ENCODE assay signal across 8 cellular contexts in genomic region chr17:58249270-58250133, GRCh38. TPM values are rescaled to one million over a fixed set of nuclear protein-coding genes. Genes with fewer than 3 reads are reported as not detected.
DNase-seq lines count a peak whose midpoint lies in the region; ATAC-seq, FAIRE-seq and TF ChIP-seq lines count a peak whose summit lies in the region.

No MANE protein-coding gene starts in this region.

- TF ChIP-seq EP300 in H1 (IDR thresholded peaks at IDR 0.05; ENCODE audit: borderline replicate concordance in 1 of 2, low read depth in 2 of 2, low read length in 2 of 2) = peak in 1 of 2 experiments; percentile 42; a peak in 1 of 3 replicates

- H2BK120ac ChIP-seq in H1 (replicated peaks; ENCODE audit: low read depth, low read length) (no peak overlapping the region), mesendoderm (ENCODE audit: low read depth, low read length) (no peak overlapping the region)

- no peak for TF ChIP-seq POLR2A in H1 (IDR thresholded peaks at IDR 0.05; ENCODE audit: control extremely low read depth in 1 of 2, low read depth in 2 of 2, low read length in 2 of 2)

- TF ChIP-seq RAD21 in H1 (IDR thresholded peaks at IDR 0.05 in 1 of 2, conservative IDR thresholded peaks at IDR 0.05 in 1 of 2; ENCODE audit: low read depth in 2 of 2, low read length in 2 of 2) = peak; percentile 63 to 66

- H3K9ac ChIP-seq in H1 (replicated peaks in 1 of 4; ENCODE audit: extremely low read depth in 1 of 4, low read depth in 3 of 4, low read length in 3 of 4) (peak overlapping the region in 3 of 4 experiments; percentile 38 to 46 (median 41); a peak in 2 of 7 replicates), mesendoderm (ENCODE audit: low read length) (peak overlapping the region; percentile 68)

- 12% methylated on average over 33 of the region's 57 CpGs; no CpG with 5 or more reads in 1 of the 2 experiments for WGBS in H1 (ENCODE audit: extremely low coverage in 1 of 2, insufficient coverage in 1 of 2, insufficient read length in 1 of 2, insufficient replicate concordance in 2 of 2, low coverage in 1 of 2, low lambda C conversion rate in 2 of 2, missing lambda C conversion rate in 1 of 2), 2 experiments
- no CpG with 5 or more reads among the region's 57 CpGs for WGBS in mesendoderm (ENCODE audit: extremely low coverage, insufficient coverage, low lambda C conversion rate)

- H3K4me2 ChIP-seq in H1 (ENCODE audit: insufficient read depth in 1 of 2, low read depth in 2 of 2, low read length in 2 of 2) (peak overlapping the region; percentile 71 to 96), mesendoderm (ENCODE audit: low read length) (peak overlapping the region; percentile 93)

- H3K79me1 ChIP-seq in H1 (ENCODE audit: low read depth, low read length) = no peaks in the 10 kb centered on the region
- no peaks in the 10 kb centered on the region for H3K79me1 ChIP-seq in mesendoderm (ENCODE audit: low read length)

- H3K4ac ChIP-seq in H1 (replicated peaks; ENCODE audit: insufficient read length, low read depth, low read length) = no peak overlapping the region
- H3K4ac ChIP-seq in mesendoderm (ENCODE audit: low read depth, low read length) = no peak overlapping the region

- H2AK5ac ChIP-seq in H1 (ENCODE audit: low read depth, low read length) (no peak overlapping the region), mesendoderm (ENCODE audit: low read length) (no peak overlapping the region)

- peaks cover 5% of the 10 kb centered on the region; the same call in 1 of the 2 replicates for H3K23me2 ChIP-seq in H1 (ENCODE audit: low read depth, low read length)

- H2BK20ac ChIP-seq in H1 (ENCODE audit: low read length) = no peak overlapping the region

- CTCF ChIA-PET in H1 (lab: Charles Lee; ENCODE audit: partially characterized antibody) = interaction anchor here (0.6 to 5.4 kb wide), 41 partner anchors 8 to 1090 kb away, joined by 3 to 55 read pairs (median 3); partner anchors contain the start of genes LPO and MPO

- no peaks in the 10 kb centered on the region for H3K79me2 ChIP-seq in H1 (ENCODE audit: control insufficient read depth in 1 of 2, insufficient read depth in 2 of 2, low read length in 2 of 2)
- no peaks in the 10 kb centered on the region for H3K79me2 ChIP-seq in mesendoderm (ENCODE audit: control insufficient read depth, insufficient read depth, low read length)

- TF ChIP-seq CTCF in H1 (IDR thresholded peaks at IDR 0.05; ENCODE audit: control extremely low read depth in 1 of 3, insufficient read depth in 1 of 3, low read depth in 1 of 3, low read length in 3 of 3) = peak; percentile 85 to 88 (median 86)

- H4K5ac ChIP-seq in H1 (ENCODE audit: insufficient read length, low read depth, low read length) (no peak overlapping the region), mesendoderm (ENCODE audit: low read length) (no peak overlapping the region)

- H3K4me3 ChIP-seq in H1 (ENCODE audit: extremely low read depth in 1 of 4, insufficient read depth in 2 of 4, low read depth in 3 of 4, low read length in 4 of 4) (peak overlapping the region; percentile 28 to 56 (median 36); a peak in 7 of 8 replicates), mesendoderm (ENCODE audit: low read length) (no peak overlapping the region)

- H3K14ac ChIP-seq in H1 (ENCODE audit: insufficient read length) = no peak overlapping the region

- POLR2A ChIA-PET in H1 (lab: Charles Lee; ENCODE audit: partially characterized antibody) = interaction anchor here (0.6 to 1.3 kb wide), 5 partner anchors 12 to 94 kb away, joined by 3 to 6 read pairs (median 3); no protein-coding TSS in a partner anchor

- peak overlapping the region; percentile 94; the same call in 1 of the 2 replicates for H2BK12ac ChIP-seq in H1 (ENCODE audit: low read depth, low read length)

- H3K27me3 ChIP-seq in H1 (replicated peaks in 1 of 4; ENCODE audit: control insufficient read depth in 3 of 4, extremely low read depth in 1 of 4, insufficient read depth in 3 of 4, low read length in 3 of 4) (peaks cover 36 to 70% (median 49%) of the 10 kb centered on the region in 4 experiments), mesendoderm (ENCODE audit: insufficient read depth, low read length, poor library complexity) (peaks cover 20% of the 10 kb centered on the region)

- peak; percentile 65 for ATAC-seq in HG02981 (IDR thresholded peaks at IDR 0.05; ENCODE audit: unreplicated experiment)
- ATAC-seq in HG03565 (IDR thresholded peaks at IDR 0.05; ENCODE audit: unreplicated experiment) = no peak

- no peaks in the 10 kb centered on the region for H4K20me1 ChIP-seq in H1 (replicated peaks in 1 of 2; ENCODE audit: control insufficient read depth in 1 of 2, insufficient read depth in 2 of 2, low read length in 2 of 2)

- H3K56ac ChIP-seq in H1 (replicated peaks; ENCODE audit: insufficient read length, low read depth, low read length) (no peak overlapping the region), mesendoderm (ENCODE audit: low read length) (peak overlapping the region; percentile 87)

- H2BK15ac ChIP-seq in H1 (ENCODE audit: low read length) = peak overlapping the region; percentile 88; the same call in 1 of the 2 replicates
- H2BK15ac ChIP-seq in mesendoderm (replicated peaks; ENCODE audit: low read depth) = no peak overlapping the region

- H3K23ac ChIP-seq in H1 (ENCODE audit: insufficient read length) (no peak overlapping the region), mesendoderm (ENCODE audit: low read length) (peak overlapping the region; percentile 45)

- peaks cover 8% of the 10 kb centered on the region in 2 experiments; a peak in 3 of 4 replicates for H3K9me3 ChIP-seq in H1 (ENCODE audit: insufficient read depth in 2 of 2, low read depth in 1 of 2, low read length in 1 of 2)

- no peak for FAIRE-seq in H1 (lab: Jason Lieb, UNC)

- peak overlapping the region; percentile 75; the same call in 1 of the 2 replicates for H4K8ac ChIP-seq in H1 (ENCODE audit: extremely low read depth, insufficient read depth, low read length)
- no peak overlapping the region for H4K8ac ChIP-seq in mesendoderm (ENCODE audit: low read depth, low read length)

- H4K91ac ChIP-seq in H1 (replicated peaks; ENCODE audit: insufficient read length, low read length) = peak overlapping the region; percentile 52

- H3K36me3 ChIP-seq in H1 (ENCODE audit: control insufficient read depth in 2 of 4, insufficient read depth in 4 of 4, low read length in 3 of 4) (no peaks in the 10 kb centered on the region), mesendoderm (ENCODE audit: control insufficient read depth, insufficient read depth, low read length) (no peaks in the 10 kb centered on the region)

- H3K4me1 ChIP-seq in H1 (replicated peaks in 1 of 4; ENCODE audit: control insufficient read depth in 3 of 4, insufficient read depth in 4 of 4, low read length in 3 of 4) (peaks cover 0 to 4% (median 1%) of the 10 kb centered on the region in 4 experiments; a peak in 4 of 7 replicates), mesendoderm (ENCODE audit: control insufficient read depth, low read depth, low read length) (no peaks in the 10 kb centered on the region)

- peak; percentile 61 for DNase-seq in Daoy (ENCODE audit: low read depth)
- DNase-seq in NCI-H510A (lab: John Stamatoyannopoulos, UW) = peak; percentile 23
- peak; percentile 94 for DNase-seq in activated CD8-positive, alpha-beta memory T cell treated with anti-CD3 and anti-CD28 coated beads for 24 hours
- DNase-seq in H1 (ENCODE audit: low read depth in 1 of 2, low spot score in 2 of 2) = peak in 1 of 2 experiments; percentile 93
- DNase-seq in mesendoderm = peak; percentile 71
- peak; percentile 65 for DNase-seq in stimulated activated CD8-positive, alpha-beta memory T cell treated with anti-CD3 and anti-CD28 coated beads, Interleukin-12 subunit alpha, Interleukin-12 subunit beta, amount 100 ng/mL, for 4 hours (ENCODE audit: low read depth)

- no peak overlapping the region for H3K27ac ChIP-seq in H1 (ENCODE audit: low read depth, low read length)
- no peak overlapping the region for H3K27ac ChIP-seq in mesendoderm (ENCODE audit: low read depth, low read length)

- H2AFZ ChIP-seq in H1 (ENCODE audit: low read length) = peak overlapping the region; percentile 65

- H3K18ac ChIP-seq in H1 (ENCODE audit: extremely low read depth, low read length) (no peak overlapping the region; the same call in none of the 2 replicates), mesendoderm (ENCODE audit: low read length) (no peak overlapping the region)

- H2BK5ac ChIP-seq in H1 (ENCODE audit: low read depth, low read length) (no peak overlapping the region; the same call in 1 of the 2 replicates), mesendoderm (ENCODE audit: low read length) (no peak overlapping the region)

RNA-seq across cellular contexts. Expression of gene LPO, which starts 11.1 kb away (rescaled TPM):
- total RNA-seq in Daoy (2014; rRNA removed; shearing (Covaris generic)) = 0.06 TPM in 1 of 2 replicates, not detected in the other
- 0.44 and 0.52 TPM in 2 replicates for total RNA-seq in H1 (2021; fragmentation: NEBNext Ultra II Directional; extraction: Animal tissue kit (Norgen Biotek cat#: 25700))
- polyA plus RNA-seq in H1 (2011; rRNA removed) = 0.38 and 0.46 TPM in 2 replicates
- 0.40 TPM for polyA plus RNA-seq in H1 (2011; cell fraction: cytosol; rRNA removed)
- polyA plus RNA-seq in H1 (2011; cell fraction: nucleus; rRNA removed) = 0.23 TPM
- polyA plus RNA-seq in H1 (2012, experiment 1 of 2) = 0.17 to 0.61 TPM (median 0.40 TPM) in 4 replicates
- 0.17 TPM for polyA plus RNA-seq in H1 (2012, experiment 2 of 2)
- polyA plus RNA-seq in H1 (2013, experiment 1 of 2) = 0.20 TPM
- 0.26 TPM for polyA plus RNA-seq in H1 (2013, experiment 2 of 2)
- polyA minus RNA-seq in H1 (2011; rRNA and poly(A)+ RNA removed) = 0.51 and 0.85 TPM in 2 replicates
- not detected for polyA minus RNA-seq in H1 (2011; cell fraction: cytosol; rRNA and poly(A)+ RNA removed)
- not detected for polyA minus RNA-seq in H1 (2011; cell fraction: nucleus; rRNA and poly(A)+ RNA removed)
- 0.08 TPM for polyA plus RNA-seq in mesendoderm (2013, experiment 1 of 2)
- 0.15 TPM for polyA plus RNA-seq in mesendoderm (2013, experiment 2 of 2)

RNA-seq across cellular contexts. Expression of gene MKS1, which starts 30.4 kb away (rescaled TPM):
- total RNA-seq in Daoy (2014; rRNA removed; shearing (Covaris generic)) = 3.3 and 16.3 TPM in 2 replicates
- 20.6 and 21.7 TPM in 2 replicates for total RNA-seq in H1 (2021; fragmentation: NEBNext Ultra II Directional; extraction: Animal tissue kit (Norgen Biotek cat#: 25700))
- polyA plus RNA-seq in H1 (2011; rRNA removed) = 12.0 and 15.3 TPM in 2 replicates
- 17.6 TPM for polyA plus RNA-seq in H1 (2011; cell fraction: cytosol; rRNA removed)
- 41.4 TPM for polyA plus RNA-seq in H1 (2011; cell fraction: nucleus; rRNA removed)
- polyA plus RNA-seq in H1 (2012, experiment 1 of 2) = 16.1 to 23.2 TPM (median 20.2 TPM) in 4 replicates
- 12.0 TPM for polyA plus RNA-seq in H1 (2012, experiment 2 of 2)
- polyA plus RNA-seq in H1 (2013, experiment 1 of 2) = 10.9 TPM
- polyA plus RNA-seq in H1 (2013, experiment 2 of 2) = 10.2 TPM
- polyA minus RNA-seq in H1 (2011; rRNA and poly(A)+ RNA removed) = 16.0 and 19.4 TPM in 2 replicates
- polyA minus RNA-seq in H1 (2011; cell fraction: cytosol; rRNA and poly(A)+ RNA removed) = 10.9 TPM
- 24.7 TPM for polyA minus RNA-seq in H1 (2011; cell fraction: nucleus; rRNA and poly(A)+ RNA removed)
- 8.1 TPM for polyA plus RNA-seq in mesendoderm (2013, experiment 1 of 2)
- 9.0 TPM for polyA plus RNA-seq in mesendoderm (2013, experiment 2 of 2)

RNA-seq across cellular contexts. Expression of gene MPO, which starts 31.2 kb away (rescaled TPM):
- total RNA-seq in Daoy (2014; rRNA removed; shearing (Covaris generic)) = not detected in 2 replicates
- 0.74 TPM in 1 of 2 replicates, not detected in the other for total RNA-seq in H1 (2021; fragmentation: NEBNext Ultra II Directional; extraction: Animal tissue kit (Norgen Biotek cat#: 25700))
- polyA plus RNA-seq in H1 (2011; rRNA removed) = 0.06 and 0.13 TPM in 2 replicates
- 0.08 TPM for polyA plus RNA-seq in H1 (2011; cell fraction: cytosol; rRNA removed)
- polyA plus RNA-seq in H1 (2011; cell fraction: nucleus; rRNA removed) = 0.61 TPM
- polyA plus RNA-seq in H1 (2012, experiment 1 of 2) = not detected in 4 replicates
- polyA plus RNA-seq in H1 (2012, experiment 2 of 2) = 0.04 TPM
- 0.04 TPM for polyA plus RNA-seq in H1 (2013, experiment 1 of 2)
- polyA plus RNA-seq in H1 (2013, experiment 2 of 2) = 0.09 TPM
- not detected in 2 replicates for polyA minus RNA-seq in H1 (2011; rRNA and poly(A)+ RNA removed)
- polyA minus RNA-seq in H1 (2011; cell fraction: cytosol; rRNA and poly(A)+ RNA removed) = not detected
- polyA minus RNA-seq in H1 (2011; cell fraction: nucleus; rRNA and poly(A)+ RNA removed) = not detected
- 0.03 TPM for polyA plus RNA-seq in mesendoderm (2013, experiment 1 of 2)
- 0.08 TPM for polyA plus RNA-seq in mesendoderm (2013, experiment 2 of 2)

RNA-seq across cellular contexts. Expression of gene EPX, which starts 57.0 kb away (rescaled TPM):
- not detected in 2 replicates for total RNA-seq in Daoy (2014; rRNA removed; shearing (Covaris generic))
- not detected in 2 replicates for total RNA-seq in H1 (2021; fragmentation: NEBNext Ultra II Directional; extraction: Animal tissue kit (Norgen Biotek cat#: 25700))
- not detected in 2 replicates for polyA plus RNA-seq in H1 (2011; rRNA removed)
- not detected for polyA plus RNA-seq in H1 (2011; cell fraction: cytosol; rRNA removed)
- not detected for polyA plus RNA-seq in H1 (2011; cell fraction: nucleus; rRNA removed)
- polyA plus RNA-seq in H1 (2012, experiment 1 of 2) = 0.08 TPM in 1 of 4 replicates, not detected in the others
- polyA plus RNA-seq in H1 (2012, experiment 2 of 2) = not detected
- not detected for polyA plus RNA-seq in H1 (2013, experiment 1 of 2)
- not detected for polyA plus RNA-seq in H1 (2013, experiment 2 of 2)
- polyA minus RNA-seq in H1 (2011; rRNA and poly(A)+ RNA removed) = not detected in 2 replicates
- polyA minus RNA-seq in H1 (2011; cell fraction: cytosol; rRNA and poly(A)+ RNA removed) = not detected
- not detected for polyA minus RNA-seq in H1 (2011; cell fraction: nucleus; rRNA and poly(A)+ RNA removed)
- 0.01 TPM for polyA plus RNA-seq in mesendoderm (2013, experiment 1 of 2)
- not detected for polyA plus RNA-seq in mesendoderm (2013, experiment 2 of 2)
